ENCODE assay signal across 9 cellular contexts in the genomic region with DNA sequence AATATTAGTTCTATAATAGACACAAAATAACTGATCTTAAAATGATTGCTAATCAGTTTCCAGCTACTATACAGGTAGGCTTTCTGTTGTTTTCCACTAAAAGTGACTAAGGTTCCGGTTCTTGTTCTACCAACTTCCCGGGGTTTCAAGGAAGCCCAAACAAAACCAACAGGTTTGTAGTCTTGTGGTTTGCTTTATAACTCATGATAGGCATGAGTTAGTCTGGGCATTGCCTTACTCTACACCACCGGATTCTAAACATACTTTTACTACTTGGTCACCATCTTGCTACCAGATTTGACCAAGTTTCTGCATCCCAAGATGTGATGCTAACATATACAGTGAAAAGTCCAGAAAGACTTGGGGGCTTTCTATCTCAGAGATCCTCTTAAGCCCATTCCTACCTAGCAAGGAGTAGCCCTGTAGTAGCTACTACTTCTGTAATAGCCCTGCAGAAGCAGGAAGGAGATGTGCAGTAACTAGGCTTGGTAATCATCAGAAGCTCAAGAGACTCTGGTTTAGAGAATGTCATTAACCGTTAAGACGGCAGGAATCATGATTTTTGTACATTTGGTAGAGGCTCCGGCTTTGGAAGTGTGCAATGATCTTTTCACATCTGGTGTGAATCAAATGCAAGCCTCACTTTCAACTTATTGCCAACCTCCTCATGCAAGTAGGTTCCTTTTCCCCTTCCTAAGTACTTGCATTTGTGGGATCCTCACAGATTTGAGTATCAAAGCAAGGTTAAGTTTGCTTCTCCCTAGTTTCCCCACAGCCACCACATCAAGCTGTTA. TPM values are rescaled to one million over a fixed set of nuclear protein-coding genes. Genes with fewer than 3 reads are reported as not detected.
DNase-seq lines count a peak whose midpoint lies in the region; ATAC-seq and TF ChIP-seq lines count a peak whose summit lies in the region.
"Had no signal": no experiment of that assay in that cellular context is flagged by ENCODE, and none has a peak within 500 bp of the region (broad histone marks: within the 10 kb centered on the region; RNA-seq: fewer than 3 reads in every experiment).

No MANE protein-coding gene starts in this region.

- no peak overlapping the region for H2AK5ac ChIP-seq in IMR-90 (ENCODE audit: low read depth, low read length)

- H3K36me3 ChIP-seq in BE2C (no peaks in the 10 kb centered on the region), IMR-90 (ENCODE audit: control insufficient read depth, insufficient read depth, low read length) (no peaks in the 10 kb centered on the region)

- H3K4me1 Mint-ChIP-seq in chondrocyte (ENCODE audit: low read depth) = peaks cover 13% of the 10 kb centered on the region
- peaks cover 27 to 66% (median 61%) of the 10 kb centered on the region in 4 donors for H3K4me1 Mint-ChIP-seq in naive thymus-derived CD8-positive, alpha-beta T cell

- H3K9me3 ChIP-seq in BE2C (no peaks in the 10 kb centered on the region), IMR-90 (ENCODE audit: control insufficient read depth, insufficient read depth, low read length) (no peaks in the 10 kb centered on the region)

- H4K8ac ChIP-seq in IMR-90 (ENCODE audit: low read depth in 2 of 2, low read length in 2 of 2) = no peak overlapping the region

- 0 out of 2 replicates have a peak overlapping the region, but pooled peaks have one; percentile 27 for H3K23ac ChIP-seq in IMR-90 (ENCODE audit: low read depth, low read length)

- H4K20me1 ChIP-seq in IMR-90 (ENCODE audit: insufficient read depth, low read length) = no peaks in the 10 kb centered on the region

- no peaks in the 10 kb centered on the region for H3K79me1 ChIP-seq in IMR-90 (ENCODE audit: low read depth in 1 of 2, low read length in 2 of 2)

- no peak overlapping the region for H2BK20ac ChIP-seq in IMR-90 (ENCODE audit: low read depth, low read length)

- TF ChIP-seq RAD21 in IMR-90 (IDR thresholded peaks at IDR 0.05; ENCODE audit: low read length) = no peak

- BruUV-seq in IMR-90 (replicated peaks; lab: Mats Ljungman, UMichigan) = no TSS peak

- H3K4me2 ChIP-seq in IMR-90 (ENCODE audit: low read depth, low read length) = no peak overlapping the region

- H3K27ac Mint-ChIP-seq in chondrocyte (ENCODE audit: unreplicated experiment) = no peak overlapping the region
- H3K27ac Mint-ChIP-seq in naive thymus-derived CD8-positive, alpha-beta T cell = peak overlapping the region; percentile 46 to 98 (median 94)

- no CpG with 5 or more reads among the region's 6 CpGs for whole genome bisulfite sequencing in IMR-90 (ENCODE audit: extremely low coverage in 2 of 2, insufficient read length in 1 of 2), 2 experiments

- dilution Hi-C loops in IMR-90 (cut with HindIII; ENCODE audit: low sequenced_read_pairs, unreplicated experiment) = no loop called here

- peak overlapping the region; percentile 82 for H3K4me3 Mint-ChIP-seq in chondrocyte (ENCODE audit: unreplicated experiment)
- H3K4me3 Mint-ChIP-seq in naive thymus-derived CD8-positive, alpha-beta T cell = peak overlapping the region; percentile 90 to 99 (median 94)

- intact Hi-C loops in IMR-90 (cut with micrococcal nuclease) = no loop called here

- no peaks in the 10 kb centered on the region for H3K36me3 Mint-ChIP-seq in chondrocyte (ENCODE audit: low read depth)
- H3K36me3 Mint-ChIP-seq in naive thymus-derived CD8-positive, alpha-beta T cell = peaks cover 0 to 30% (median 6%) of the 10 kb centered on the region in 3 donors

- no peak overlapping the region for H3K56ac ChIP-seq in IMR-90 (ENCODE audit: extremely low read depth, insufficient read depth, low read length)

- H2BK120ac ChIP-seq in IMR-90 (ENCODE audit: low read depth, low read length) = no peak overlapping the region

- H3K4me3 ChIP-seq in BE2C (ENCODE audit: low read depth, low read length) (peak overlapping the region; percentile 80), IMR-90 (ENCODE audit: insufficient read depth, low read depth, low read length) (no peak overlapping the region)

- in situ Hi-C loops in IMR-90 (cut with MboI; ENCODE audit: low sequenced_read_pairs) = no loop called here

- no peak overlapping the region for H4K91ac ChIP-seq in IMR-90 (ENCODE audit: insufficient read depth, low read depth, low read length)

- H3K9ac ChIP-seq in IMR-90 (ENCODE audit: low read depth, low read length) = no peak overlapping the region

- no peaks in the 10 kb centered on the region for H3K9me3 Mint-ChIP-seq in chondrocyte (ENCODE audit: low read depth)
- H3K9me3 Mint-ChIP-seq in naive thymus-derived CD8-positive, alpha-beta T cell = no peaks in the 10 kb centered on the region

- no peak overlapping the region for H4K5ac ChIP-seq in IMR-90 (ENCODE audit: low read depth, low read length)

- no peak overlapping the region for H2BK5ac ChIP-seq in IMR-90 (ENCODE audit: low read depth, low read length, poor library complexity, severe bottlenecking)

- H2BK15ac ChIP-seq in IMR-90 (ENCODE audit: low read depth, low read length) = no peak overlapping the region

- H3K18ac ChIP-seq in IMR-90 (ENCODE audit: low read depth, low read length) = no peak overlapping the region

- H3K27ac ChIP-seq in IMR-90 (ENCODE audit: insufficient read depth, low read length) = no peak overlapping the region

- H3K27me3 Mint-ChIP-seq in chondrocyte (ENCODE audit: low read depth) = peaks cover 16% of the 10 kb centered on the region
- no peaks in the 10 kb centered on the region for H3K27me3 Mint-ChIP-seq in naive thymus-derived CD8-positive, alpha-beta T cell

- DNase-seq in BE2C (no peak), IMR-90 (peak; percentile 12), chondrocyte (ENCODE audit: low spot score) (no peak)
- DNase-seq in naive thymus-derived CD8-positive, alpha-beta T cell = peak in 1 of 10 donors; percentile 13
- DNase-seq in stimulated activated CD4-positive, alpha-beta T cell treated with anti-CD3 and anti-CD28 coated beads, Interleukin-12 subunit alpha, Interleukin-12 subunit beta, amount 100 ng/mL, for 4 hours = no peak
- DNase-seq: effector CD4-positive, alpha-beta T cell had no signal

- CTCF ChIA-PET in IMR-90 (lab: Yijun Ruan, JAX) = interaction anchor here (0.6 kb wide), 1 partner anchor 11 kb away, joined by 8 read pairs; no protein-coding TSS in a partner anchor

- H3K4me1 ChIP-seq in BE2C (no peaks in the 10 kb centered on the region), IMR-90 (ENCODE audit: control insufficient read depth, insufficient read depth, low read length) (no peaks in the 10 kb centered on the region)

- POLR2A ChIA-PET in IMR-90 (lab: Charles Lee; ENCODE audit: unreplicated experiment) = no interaction called here
- POLR2A ChIA-PET in naive thymus-derived CD8-positive, alpha-beta T cell (lab: Charles Lee) = interaction anchor here (0.6 to 9.9 kb wide), 17 partner anchors 13 to 569 kb away, joined by 3 to 277 read pairs (median 13); partner anchors contain the start of genes KAT7 and SLC35B1

- H3K27me3 ChIP-seq in BE2C = no peaks in the 10 kb centered on the region; the same call in 1 of the 2 replicates
- H3K27me3 ChIP-seq in IMR-90 (ENCODE audit: control insufficient read depth, insufficient read depth, low read length) = peaks cover 20% of the 10 kb centered on the region

- TF ChIP-seq CTCF in BE2C (IDR thresholded peaks at IDR 0.05; ENCODE audit: low read depth, low read length) = no peak
- TF ChIP-seq CTCF in IMR-90 (conservative IDR thresholded peaks at IDR 0.05; ENCODE audit: low read depth, low read length) = no peak
- no peak for TF ChIP-seq CTCF in chondrocyte (IDR thresholded peaks at IDR 0.05)

- H2AK9ac ChIP-seq in IMR-90 (replicated peaks; ENCODE audit: low read depth, low read length, poor library complexity) = peak overlapping the region; percentile 23

- no peak for ATAC-seq in IMR-90 (ENCODE audit: low read depth)
- no peak for ATAC-seq in naive thymus-derived CD8-positive, alpha-beta T cell
- ATAC-seq in HG02840 (IDR thresholded peaks at IDR 0.05; ENCODE audit: low FRiP score, unreplicated experiment) = no peak
- no peak for ATAC-seq in HG02678 (IDR thresholded peaks at IDR 0.05; ENCODE audit: unreplicated experiment)
- ATAC-seq in GM21576 (IDR thresholded peaks at IDR 0.05; ENCODE audit: unreplicated experiment) = no peak

- no peak for TF ChIP-seq POLR2A in IMR-90 (IDR thresholded peaks at IDR 0.05; ENCODE audit: low read depth, low read length)

- H3K14ac ChIP-seq in IMR-90 (replicated peaks; ENCODE audit: low read depth, low read length) = no peak overlapping the region

- no peak overlapping the region for H2AFZ ChIP-seq in IMR-90 (replicated peaks; ENCODE audit: low read length, poor library complexity)

- H3K9me1 ChIP-seq in IMR-90 (ENCODE audit: insufficient read depth, low read length) = no peaks in the 10 kb centered on the region; the same call in 1 of the 2 replicates

- H3K4ac ChIP-seq in IMR-90 (ENCODE audit: low read depth, low read length) = no peak overlapping the region

TF ChIP-seq in IMR-90, 13 proteins besides CTCF, POLR2A, EP300 and RAD21 (continues in another document):
- TF ChIP-seq MAFK (IDR thresholded peaks at IDR 0.05; ENCODE audit: low read depth, low read length) = no peak
- no peak for TF ChIP-seq SMC3 (IDR thresholded peaks at IDR 0.05; ENCODE audit: low read depth, low read length)
- no peak for TF ChIP-seq NFE2L2 (IDR thresholded peaks at IDR 0.05; ENCODE audit: low read depth, low read length)

RNA-seq across cellular contexts. Expression of gene FAM117A, which starts 1.6 kb away (rescaled TPM):
- polyA plus RNA-seq in BE2C (2012; ENCODE audit: insufficient read depth, insufficient read length, low read depth) = 17.0 TPM
- 0.56 and 0.72 TPM in 2 replicates for total RNA-seq in IMR-90 (2012; rRNA removed)
- 3.4 and 4.5 TPM in 2 replicates for polyA plus RNA-seq in IMR-90 (2012; rRNA removed)
- polyA plus RNA-seq in IMR-90 (2012; cell fraction: cytosol; rRNA removed) = 2.4 and 4.4 TPM in 2 replicates
- 3.8 and 6.4 TPM in 2 replicates for polyA plus RNA-seq in IMR-90 (2012; cell fraction: nucleus; rRNA removed; ENCODE audit: low replicate concordance)
- 3.1 to 3.4 TPM (median 3.3 TPM) in 3 replicates for total RNA-seq in chondrocyte
- 10 to 100 TPM; 84.5 to 90.8 TPM for total RNA-seq in naive thymus-derived CD8-positive, alpha-beta T cell
- 10 to 100 TPM; 36.9 to 53.6 (median 46.7) TPM for polyA plus RNA-seq in naive thymus-derived CD8-positive, alpha-beta T cell

RNA-seq across cellular contexts. Expression of gene KAT7, which starts 26.1 kb away (rescaled TPM):
- 38.5 TPM for polyA plus RNA-seq in BE2C (2012; ENCODE audit: insufficient read depth, insufficient read length, low read depth)
- 20.6 and 21.9 TPM in 2 replicates for total RNA-seq in IMR-90 (2012; rRNA removed)
- polyA plus RNA-seq in IMR-90 (2012; rRNA removed) = 15.6 and 16.9 TPM in 2 replicates
- 5.6 and 11.1 TPM in 2 replicates for polyA plus RNA-seq in IMR-90 (2012; cell fraction: cytosol; rRNA removed)
- polyA plus RNA-seq in IMR-90 (2012; cell fraction: nucleus; rRNA removed; ENCODE audit: low replicate concordance) = 6.1 and 21.2 TPM in 2 replicates
- total RNA-seq in chondrocyte = 32.0 to 42.8 TPM (median 33.1 TPM) in 3 replicates
- total RNA-seq in naive thymus-derived CD8-positive, alpha-beta T cell = 100 to 1,000 TPM; 120 TPM
- 10 to 100 TPM; 34.4 to 51.1 (median 39.2) TPM for polyA plus RNA-seq in naive thymus-derived CD8-positive, alpha-beta T cell

RNA-seq across cellular contexts. Expression of gene SLC35B1, which starts 54.6 kb away (rescaled TPM):
- polyA plus RNA-seq in BE2C (2012; ENCODE audit: insufficient read depth, insufficient read length, low read depth) = 250 TPM
- total RNA-seq in IMR-90 (2012; rRNA removed) (66.9 and 86.2 TPM in 2 replicates), chondrocyte (45.2 to 62.8 TPM (median 45.3 TPM) in 3 replicates)
- polyA plus RNA-seq in IMR-90 (2012; rRNA removed) = 65.5 and 66.4 TPM in 2 replicates
- 39.6 and 67.3 TPM in 2 replicates for polyA plus RNA-seq in IMR-90 (2012; cell fraction: cytosol; rRNA removed)
- polyA plus RNA-seq in IMR-90 (2012; cell fraction: nucleus; rRNA removed; ENCODE audit: low replicate concordance) = 24.1 and 65.4 TPM in 2 replicates
- total RNA-seq in naive thymus-derived CD8-positive, alpha-beta T cell = 10 to 100 TPM; 38.8 to 39.7 TPM
- polyA plus RNA-seq in naive thymus-derived CD8-positive, alpha-beta T cell = 10 to 100 TPM; 20.3 to 27.4 (median 21.8) TPM

Comparison
In these comparisons a context has a peak if more than half of its experiments do, and no peak if none do; other contexts are left out.
1. RNA of gene FAM117A, which starts 1.6 kb away (total RNA-seq): 84.5 to 90.8 TPM in naive thymus-derived CD8-positive, alpha-beta T cell; 3.1 to 3.4 TPM in chondrocyte and 0.56 to 0.72 TPM in IMR-90; every median in the first group is over 10 times any median in the second.